ENCODE assay signal across 8 cellular contexts in genomic region chr1:200302192-200302892, GRCh38.
DNase-seq lines count a peak whose midpoint lies in the region; ATAC-seq and TF ChIP-seq lines count a peak whose summit lies in the region.

No MANE protein-coding gene starts in this region.

- H3K9me3 ChIP-seq in H9 (ENCODE audit: control insufficient read depth, low read depth, low read length) = no peaks in the 10 kb centered on the region

- H3K14ac ChIP-seq in H9 (ENCODE audit: insufficient read depth, low read length) = no peak overlapping the region

- H3K23me2 ChIP-seq in H9 (ENCODE audit: insufficient read length, low read depth, low read length, poor library complexity, severe bottlenecking) = peaks cover 11% of the 10 kb centered on the region

- WGBS in H9 (ENCODE audit: extremely low coverage, insufficient read length, low lambda C conversion rate) = no CpG with 5 or more reads among the region's 36 CpGs

- no peaks in the 10 kb centered on the region for H3K79me1 ChIP-seq in H9 (ENCODE audit: insufficient read depth, low read depth, low read length, poor library complexity, severe bottlenecking)

- no peak overlapping the region for H3T11ph ChIP-seq in H9 (ENCODE audit: low read length)

- H3K4ac ChIP-seq in H9 (ENCODE audit: low read depth, low read length) = no peak overlapping the region

- H2BK15ac ChIP-seq in H9 (ENCODE audit: low read depth, low read length) = no peak overlapping the region

- TF ChIP-seq CTCF in GM12872 (IDR thresholded peaks at IDR 0.05; ENCODE audit: insufficient read depth, low read depth, low read length) (0 out of 3 replicates have a peak, but pooled peaks have one; percentile 9), H9 (conservative IDR thresholded peaks at IDR 0.05) (no peak)

- no peaks in the 10 kb centered on the region for H4K20me1 ChIP-seq in H9 (ENCODE audit: control insufficient read depth, insufficient read depth, insufficient read length)

- H2BK120ac ChIP-seq in H9 (ENCODE audit: low read depth, low read length, poor library complexity, severe bottlenecking) = no peak overlapping the region

- no peaks in the 10 kb centered on the region for H3K9me3 Mint-ChIP-seq in H9
- H3K9me3 Mint-ChIP-seq in effector memory CD8-positive, alpha-beta T cell = no peaks in the 10 kb centered on the region

- no peak overlapping the region for H4K5ac ChIP-seq in H9 (ENCODE audit: insufficient read length, low read depth, low read length)

- no peak overlapping the region for H3K27ac Mint-ChIP-seq in H9
- H3K27ac Mint-ChIP-seq in effector memory CD8-positive, alpha-beta T cell = peak overlapping the region; percentile 84

- no peak overlapping the region for H3K18ac ChIP-seq in H9 (ENCODE audit: insufficient read length, low read depth, low read length)

- no peak overlapping the region for H4K91ac ChIP-seq in H9 (ENCODE audit: insufficient read length, low read depth, low read length)

- no peaks in the 10 kb centered on the region; the same call in 1 of the 2 replicates for H3K27me3 ChIP-seq in H9 (ENCODE audit: insufficient read depth, low read length)

- H3K27me3 Mint-ChIP-seq in H9 (ENCODE audit: low read depth) = peaks cover 51% of the 10 kb centered on the region
- H3K27me3 Mint-ChIP-seq in effector memory CD8-positive, alpha-beta T cell = peaks cover 0 to 11% of the 10 kb centered on the region in 2 donors

- H2BK12ac ChIP-seq in H9 (ENCODE audit: insufficient read length, low read depth, low read length) = no peak overlapping the region

- no peak overlapping the region for H3K23ac ChIP-seq in H9 (ENCODE audit: insufficient read length, low read depth, low read length)

- peaks cover 3% of the 10 kb centered on the region for H3K4me1 ChIP-seq in H9 (ENCODE audit: insufficient read depth, low read length)

- H3K36me3 Mint-ChIP-seq in H9 (ENCODE audit: insufficient read depth in 1 of 3, low read depth in 3 of 3) = no peaks in the 10 kb centered on the region
- no peaks in the 10 kb centered on the region for H3K36me3 Mint-ChIP-seq in effector memory CD8-positive, alpha-beta T cell (ENCODE audit: insufficient read depth)

- no peak overlapping the region for H4K8ac ChIP-seq in H9 (replicated peaks; ENCODE audit: insufficient read length, low read depth, low read length)

- H3K56ac ChIP-seq in H9 (ENCODE audit: insufficient read length, low read depth, low read length) = no peak overlapping the region

- no peak overlapping the region for H2AK5ac ChIP-seq in H9 (ENCODE audit: insufficient read length, low read length)

- H3K4me2 ChIP-seq in H9 (ENCODE audit: insufficient read depth, insufficient read length, low read length) = peak overlapping the region; percentile 97

- H2AFZ ChIP-seq in H9 (ENCODE audit: low read length) = no peak overlapping the region

- no peaks in the 10 kb centered on the region for H3K79me2 ChIP-seq in H9 (ENCODE audit: insufficient read depth, low read length)

- ATAC-seq in effector memory CD8-positive, alpha-beta T cell (replicated peaks) = peak; percentile 94

- no peak overlapping the region for H2BK5ac ChIP-seq in H9 (ENCODE audit: insufficient read length, low read length)

- peaks cover 19% of the 10 kb centered on the region in 2 experiments for H3K4me1 Mint-ChIP-seq in H9
- peaks cover under 1 to 7% of the 10 kb centered on the region in 2 donors for H3K4me1 Mint-ChIP-seq in effector memory CD8-positive, alpha-beta T cell (ENCODE audit: low read depth in 2 of 2)

- H2BK20ac ChIP-seq in H9 (ENCODE audit: low read depth, low read length, poor library complexity, severe bottlenecking) = no peak overlapping the region

- H3K27ac ChIP-seq in H9 (ENCODE audit: insufficient read length, low read depth, low read length) = no peak overlapping the region

- DNase-seq in H9 (peak; percentile 36), NCI-H1105 (lab: John Stamatoyannopoulos, UW) (peak; percentile 41), midbrain (lab: John Stamatoyannopoulos, UW) (peak; percentile 47), RKO (ENCODE audit: low spot score) (no peak)
- DNase-seq in activated CD8-positive, alpha-beta memory T cell treated with anti-CD3 and anti-CD28 coated beads for 1 hour (ENCODE audit: extremely low read depth in 1 of 2, low read depth in 1 of 2) = peak; percentile 19 to 44
- DNase-seq in effector memory CD8-positive, alpha-beta T cell = peak; percentile 50 to 56 (median 51)
- peak; percentile 20 to 34 for DNase-seq in stimulated activated CD8-positive, alpha-beta memory T cell treated with anti-CD3 and anti-CD28 coated beads, Interleukin-2, amount 100 ng/mL, for 48 hours (ENCODE audit: low read depth in 2 of 2)

- H3K4me3 Mint-ChIP-seq in H9 = peak overlapping the region; percentile 57 to 75
- peak overlapping the region; percentile 84 to 86 for H3K4me3 Mint-ChIP-seq in effector memory CD8-positive, alpha-beta T cell

- peak overlapping the region; percentile 25 for H3K9ac ChIP-seq in H9 (ENCODE audit: extremely low read depth, insufficient read length, low read length)

Comparison
In these comparisons a context has a peak if more than half of its experiments do, and no peak if none do; other contexts are left out.
1. H3K27ac Mint-ChIP-seq: peak in effector memory CD8-positive, alpha-beta T cell (2 of 2); none in H9 (0 of 3).